In the genomic region with DNA sequence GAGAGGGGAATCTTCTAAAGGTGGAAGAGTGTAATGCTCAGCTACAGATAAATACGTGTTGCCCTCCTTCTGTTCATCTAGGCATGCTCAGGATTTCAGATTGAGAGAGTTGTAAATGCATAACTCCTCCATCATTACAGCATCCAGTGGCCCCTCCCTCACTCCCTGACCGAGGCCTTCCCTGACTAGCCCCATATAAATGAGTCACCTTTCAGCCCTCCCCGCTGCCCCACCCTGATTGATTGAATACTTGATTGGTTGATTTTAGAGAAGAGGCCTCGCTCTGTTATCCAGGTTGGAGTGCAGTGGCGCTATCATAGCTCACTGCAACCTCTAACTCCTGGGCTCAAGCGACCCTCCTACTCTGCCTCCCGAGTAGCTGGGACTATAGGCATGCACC, we compare ENCODE assay signal across 17 cellular contexts.
DNase-seq lines count a peak whose midpoint lies in the region; ATAC-seq, FAIRE-seq and TF ChIP-seq lines count a peak whose summit lies in the region.
"Had no signal": no experiment of that assay in that cellular context is flagged by ENCODE, and none has a peak within 500 bp of the region (broad histone marks: within the 10 kb centered on the region; RNA-seq: fewer than 3 reads in every experiment).

No MANE protein-coding gene starts in this region.

- POLR2A ChIA-PET in K562 (lab: Yijun Ruan, JAX): interaction anchor here (0.5 kb wide), 1 partner anchor 899 kb away, joined by 3 read pairs; no protein-coding TSS in a partner anchor

- WGBS in K562 (ENCODE audit: insufficient coverage, low coverage, missing lambda C conversion rate): 0% methylated on average over 6 of the region's 7 CpGs

- peaks cover 14 to 31% of the 10 kb centered on the region in 2 experiments for H3K27me3 ChIP-seq in K562 (ENCODE audit: control insufficient read depth in 2 of 2, insufficient read depth in 2 of 2, low read length in 2 of 2)

- H3K4me3 Mint-ChIP-seq in nephron progenitor cell: no peak overlapping the region
- H3K4me3 Mint-ChIP-seq: B cell; CD4-positive, alpha-beta T cell; HFFc6 had no signal

- no peak overlapping the region for H2AFZ ChIP-seq in K562 (ENCODE audit: low read depth, low read length)

- ATAC-seq in K562 (no peak), GM21526 (IDR thresholded peaks at IDR 0.05; ENCODE audit: low FRiP score, unreplicated experiment) (no peak)

- no peaks in the 10 kb centered on the region for H3K79me2 ChIP-seq in K562 (ENCODE audit: control insufficient read depth, insufficient read depth, low read length)

- no peaks in the 10 kb centered on the region for H4K20me1 ChIP-seq in K562 (replicated peaks; ENCODE audit: control insufficient read depth, insufficient read depth, low read length)

- no peak overlapping the region for H3K27ac ChIP-seq in K562 (ENCODE audit: extremely low read depth, low read depth, low read length)

- no peaks in the 10 kb centered on the region for H3K9me3 ChIP-seq in K562 (replicated peaks; ENCODE audit: control insufficient read depth, insufficient read depth, low read depth, low read length)
- H3K9me3 ChIP-seq: HAP-1 had no signal

- no peaks in the 10 kb centered on the region for H3K36me3 ChIP-seq in K562 (ENCODE audit: control insufficient read depth, insufficient read depth, low read length)
- H3K36me3 ChIP-seq: HAP-1 had no signal

- no peak for TF ChIP-seq EP300 in K562 (IDR thresholded peaks at IDR 0.05; ENCODE audit: low read length)

- in situ Hi-C loops in K562 (cut with MboI): no loop called here

- TF ChIP-seq POLR2A in K562 (conservative IDR thresholded peaks at IDR 0.05): no peak

- intact Hi-C loops in K562 (cut with micrococcal nuclease): no loop called here

- TF ChIP-seq CTCF in K562 (IDR thresholded peaks at IDR 0.05 in 2 of 3, conservative IDR thresholded peaks at IDR 0.05 in 1 of 3; ENCODE audit: insufficient read depth in 2 of 3, low read depth in 1 of 3, low read length in 3 of 3) (no peak), nephron progenitor cell (IDR thresholded peaks at IDR 0.05) (no peak)

- peaks cover 16% of the 10 kb centered on the region for H3K4me1 Mint-ChIP-seq in nephron progenitor cell
- H3K4me1 Mint-ChIP-seq: B cell had no signal

- no peak for TF ChIP-seq RAD21 in K562 (CRISPR knock-in tag; conservative IDR thresholded peaks at IDR 0.05 in 1 of 2, IDR thresholded peaks at IDR 0.05 in 1 of 2)

- H3K4me2 ChIP-seq in K562 (ENCODE audit: insufficient read depth, low read length): no peak overlapping the region

- H3K4me1 ChIP-seq in K562 (replicated peaks in 1 of 2; ENCODE audit: control insufficient read depth in 2 of 2, insufficient read depth in 2 of 2, low read length in 2 of 2): no peaks in the 10 kb centered on the region
- H3K4me1 ChIP-seq: HAP-1 had no signal

- peak overlapping the region; percentile 29 for H3K27ac Mint-ChIP-seq in nephron progenitor cell
- H3K27ac Mint-ChIP-seq: B cell; CD4-positive, alpha-beta T cell; HFFc6 had no signal

- no peak overlapping the region for H3K4me3 ChIP-seq in K562
- H3K4me3 ChIP-seq: HAP-1 had no signal

- peaks cover 7% of the 10 kb centered on the region for H3K36me3 Mint-ChIP-seq in nephron progenitor cell (ENCODE audit: low read depth)

- no peak for FAIRE-seq in K562 (lab: Jason Lieb, UNC)
- no peak for FAIRE-seq in RCC 7860 (lab: Jason Lieb, UNC)
- FAIRE-seq: A204.1, GM12892, H1 had no signal

- H3K9ac ChIP-seq in K562 (ENCODE audit: insufficient read depth in 1 of 2, low read depth in 2 of 2, low read length in 2 of 2): no peak overlapping the region

- BruUV-seq in K562 (replicated peaks; lab: Mats Ljungman, UMichigan): no TSS peak

- peaks cover 11% of the 10 kb centered on the region for H3K9me3 Mint-ChIP-seq in nephron progenitor cell
- H3K9me3 Mint-ChIP-seq: CD4-positive, alpha-beta T cell; HFFc6 had no signal

- CTCF ChIA-PET in K562 (lab: Yijun Ruan, JAX; ENCODE audit: low intra/inter-chr PET ratio): no interaction called here

- peaks cover under 1% of the 10 kb centered on the region for H3K27me3 Mint-ChIP-seq in nephron progenitor cell (ENCODE audit: low read depth, poor library complexity)

- peak; percentile 3 for DNase-seq in HT1080 (ENCODE audit: low read depth)
- peak in 3 of 4 experiments; percentile 1 to 18 (median 14) for DNase-seq in K562 (ENCODE audit: extremely low read depth in 1 of 4, low spot score in 3 of 4)
- DNase-seq in nephron progenitor cell: no peak
- DNase-seq in NCI-H2171 (lab: John Stamatoyannopoulos, UW): no peak
- DNase-seq in RCC 7860 (ENCODE audit: low spot score): no peak
- no peak for DNase-seq in inferior parietal cortex (ENCODE audit: extremely low spot score)
- DNase-seq: C1 segment of cervical spinal cord; CD4-positive, alpha-beta T cell; DMS79; GDM1; HFFc6 had no signal

- no peaks in the 10 kb centered on the region for H3K9me1 ChIP-seq in K562 (ENCODE audit: control insufficient read depth, insufficient read depth, low read length)

TF ChIP-seq in K562, 482 proteins besides CTCF, POLR2A, EP300 and RAD21:
- TF ChIP-seq TBP (optimal IDR thresholded peaks at IDR 0.05; ENCODE audit: low read depth, low read length) (no peak), ZNF561 (CRISPR knock-in tag; conservative IDR thresholded peaks at IDR 0.05) (no peak)
- TF ChIP-seq, protein P1, sequence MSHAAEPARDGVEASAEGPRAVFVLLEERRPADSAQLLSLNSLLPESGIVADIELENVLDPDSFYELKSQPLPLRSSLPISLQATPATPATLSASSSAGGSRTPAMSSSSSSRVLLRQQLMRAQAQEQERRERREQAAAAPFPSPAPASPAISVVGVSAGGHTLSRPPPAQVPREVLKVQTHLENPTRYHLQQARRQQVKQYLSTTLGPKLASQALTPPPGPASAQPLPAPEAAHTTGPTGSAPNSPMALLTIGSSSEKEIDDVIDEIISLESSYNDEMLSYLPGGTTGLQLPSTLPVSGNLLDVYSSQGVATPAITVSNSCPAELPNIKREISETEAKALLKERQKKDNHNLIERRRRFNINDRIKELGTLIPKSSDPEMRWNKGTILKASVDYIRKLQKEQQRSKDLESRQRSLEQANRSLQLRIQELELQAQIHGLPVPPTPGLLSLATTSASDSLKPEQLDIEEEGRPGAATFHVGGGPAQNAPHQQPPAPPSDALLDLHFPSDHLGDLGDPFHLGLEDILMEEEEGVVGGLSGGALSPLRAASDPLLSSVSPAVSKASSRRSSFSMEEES (CRISPR knock-in tag; IDR thresholded peaks at IDR 0.05): no peak

Comparison
In these comparisons a context has a peak if more than half of its experiments do, and no peak if none do; other contexts are left out.
1. DNase-seq: peak in HT1080 (single experiment) and K562 (3 of 4); none in nephron progenitor cell (single experiment), NCI-H2171 (single experiment), RCC 7860 (single experiment) and inferior parietal cortex (single experiment).